In the genomic region with DNA sequence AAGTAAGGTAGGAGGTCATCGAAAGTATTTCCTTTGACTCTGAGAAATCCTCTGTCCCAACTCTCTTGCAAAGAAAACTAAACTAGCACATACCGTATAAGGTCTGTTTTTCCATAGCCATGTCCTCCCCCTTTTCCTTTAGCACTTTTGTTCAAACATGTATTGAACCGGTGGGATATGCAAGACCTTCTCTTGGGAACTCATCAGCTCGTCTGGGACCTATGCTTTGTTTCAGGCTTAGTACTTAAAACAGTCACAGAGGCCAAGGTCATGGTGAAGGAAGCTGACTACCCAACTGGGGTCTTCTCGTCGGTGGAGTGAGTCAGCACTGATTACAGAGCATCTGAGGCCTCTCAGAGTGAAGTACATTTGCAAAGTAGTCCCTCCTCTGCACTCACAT, we compare ENCODE assay signal across 17 cellular contexts.
DNase-seq lines count a peak whose midpoint lies in the region; ATAC-seq and TF ChIP-seq lines count a peak whose summit lies in the region.
"Had no signal": no experiment of that assay in that cellular context is flagged by ENCODE, and none has a peak within 500 bp of the region (broad histone marks: within the 10 kb centered on the region; RNA-seq: fewer than 3 reads in every experiment).

No MANE protein-coding gene starts in this region.

- no peak overlapping the region for H3K4me2 ChIP-seq in IMR-90 (ENCODE audit: low read depth, low read length)
- H3K4me2 ChIP-seq in mesenchymal stem cell (ENCODE audit: low read length, poor library complexity, severe bottlenecking): no peak overlapping the region

- TF ChIP-seq POLR2A in IMR-90 (IDR thresholded peaks at IDR 0.05; ENCODE audit: low read depth, low read length): no peak

- H3K36me3 ChIP-seq in IMR-90 (ENCODE audit: control insufficient read depth, insufficient read depth, low read length): no peaks in the 10 kb centered on the region
- H3K36me3 ChIP-seq in mesenchymal stem cell (ENCODE audit: control insufficient read depth in 1 of 2, insufficient read depth in 2 of 2, low read depth in 1 of 2, low read length in 2 of 2): no peaks in the 10 kb centered on the region
- H3K36me3 ChIP-seq: HAP-1, SJSA1 had no signal

- H2BK5ac ChIP-seq in IMR-90 (ENCODE audit: low read depth, low read length, poor library complexity, severe bottlenecking) (no peak overlapping the region), mesenchymal stem cell (ENCODE audit: low read depth, low read length, poor library complexity, severe bottlenecking) (no peak overlapping the region)

- no peak overlapping the region for H3K27ac Mint-ChIP-seq in activated CD4-positive, alpha-beta T cell treated with anti-CD3 and anti-CD28 coated beads for 36 hours
- H3K27ac Mint-ChIP-seq in activated CD4-positive, alpha-beta T cell treated with anti-CD3 and anti-CD28 coated beads, Interleukin-2, amount 10 ng/mL, durations not matched to agents 24 days and 14 days: no peak overlapping the region
- H3K27ac Mint-ChIP-seq: CD4-positive, CD25-positive, alpha-beta regulatory T cell had no signal

- H3K56ac ChIP-seq in IMR-90 (ENCODE audit: extremely low read depth, insufficient read depth, low read length): no peak overlapping the region

- H3K9me3 ChIP-seq in IMR-90 (ENCODE audit: control insufficient read depth, insufficient read depth, low read length) (no peaks in the 10 kb centered on the region), mesenchymal stem cell (ENCODE audit: control insufficient read depth, low read length) (no peaks in the 10 kb centered on the region)
- H3K9me3 ChIP-seq: HAP-1, SJSA1 had no signal

- H2BK12ac ChIP-seq in mesenchymal stem cell (ENCODE audit: low read length in 2 of 2): no peak overlapping the region

- no peaks in the 10 kb centered on the region; the same call in 1 of the 2 replicates for H3K27me3 ChIP-seq in IMR-90 (ENCODE audit: control insufficient read depth, insufficient read depth, low read length)
- H3K27me3 ChIP-seq in mesenchymal stem cell (ENCODE audit: control insufficient read depth in 1 of 2, insufficient read depth in 1 of 2, low read length in 2 of 2): peaks cover 0 to 32% of the 10 kb centered on the region in 2 experiments
- H3K27me3 ChIP-seq: SJSA1 had no signal

- H3K23ac ChIP-seq in IMR-90 (ENCODE audit: low read depth, low read length) (0 out of 2 replicates have a peak overlapping the region, but pooled peaks have one; percentile 16), mesenchymal stem cell (ENCODE audit: low read length in 2 of 2) (no peak overlapping the region)

- no TSS peak for BruUV-seq in IMR-90 (replicated peaks; lab: Mats Ljungman, UMichigan)

- dilution Hi-C loops in IMR-90 (cut with HindIII; ENCODE audit: low sequenced_read_pairs, unreplicated experiment): no loop called here

- H2AFZ ChIP-seq in IMR-90 (replicated peaks; ENCODE audit: low read length, poor library complexity) (peak overlapping the region; percentile 47), mesenchymal stem cell (ENCODE audit: low read depth, low read length) (no peak overlapping the region)

- H4K5ac ChIP-seq in IMR-90 (ENCODE audit: low read depth, low read length): no peak overlapping the region

- peaks cover 2% of the 10 kb centered on the region for H3K27me3 Mint-ChIP-seq in activated CD4-positive, alpha-beta T cell treated with anti-CD3 and anti-CD28 coated beads for 36 hours
- H3K27me3 Mint-ChIP-seq in activated CD4-positive, alpha-beta T cell treated with anti-CD3 and anti-CD28 coated beads, Interleukin-2, amount 10 ng/mL, durations not matched to agents 24 days and 14 days: no peaks in the 10 kb centered on the region

- intact Hi-C loops in IMR-90 (cut with micrococcal nuclease): no loop called here
- intact Hi-C loops in activated CD4-positive, alpha-beta T cell treated with anti-CD3 and anti-CD28 coated beads for 36 hours (cut with DNase I, micrococcal nuclease): no loop called here
- intact Hi-C loops in activated CD4-positive, alpha-beta T cell treated with anti-CD3 and anti-CD28 coated beads, Interleukin-2, amount 10 ng/mL, durations not matched to agents 24 days and 14 days (cut with micrococcal nuclease): no loop called here

- H3K79me1 ChIP-seq in IMR-90 (ENCODE audit: low read depth in 1 of 2, low read length in 2 of 2) (no peaks in the 10 kb centered on the region), mesenchymal stem cell (replicated peaks; ENCODE audit: low read length, poor library complexity, severe bottlenecking) (no peaks in the 10 kb centered on the region)

- POLR2A ChIA-PET in IMR-90 (lab: Charles Lee; ENCODE audit: unreplicated experiment): no interaction called here
- POLR2A ChIA-PET in activated CD4-positive, alpha-beta T cell treated with anti-CD3 and anti-CD28 coated beads for 36 hours (lab: Charles Lee): no interaction called here

- H2AK9ac ChIP-seq in IMR-90 (replicated peaks; ENCODE audit: low read depth, low read length, poor library complexity): no peak overlapping the region

- H2AK5ac ChIP-seq in IMR-90 (ENCODE audit: low read depth, low read length): no peak overlapping the region
- H2AK5ac ChIP-seq in mesenchymal stem cell (ENCODE audit: low read length, severe bottlenecking): no peak overlapping the region

- ATAC-seq in IMR-90 (ENCODE audit: low read depth): no peak
- ATAC-seq in activated CD4-positive, alpha-beta T cell treated with anti-CD3 and anti-CD28 coated beads for 36 hours: no peak
- ATAC-seq: Right ventricle myocardium inferior had no signal

- H3K4me1 ChIP-seq in IMR-90 (ENCODE audit: control insufficient read depth, insufficient read depth, low read length) (peaks cover 13% of the 10 kb centered on the region), mesenchymal stem cell (ENCODE audit: control insufficient read depth, insufficient read depth, low read depth, low read length) (peaks cover 8% of the 10 kb centered on the region)
- H3K4me1 ChIP-seq: HAP-1 had no signal

- CTCF ChIA-PET in IMR-90 (lab: Yijun Ruan, JAX): interaction anchor here (0.9 kb wide), 1 partner anchor 299 kb away, joined by 3 read pairs; no protein-coding TSS in a partner anchor
- CTCF ChIA-PET in activated CD4-positive, alpha-beta T cell treated with anti-CD3 and anti-CD28 coated beads for 36 hours (lab: Charles Lee): interaction anchor here (0.6 kb wide), 1 partner anchor 28 kb away, joined by 4 read pairs; no protein-coding TSS in a partner anchor

- no peak for TF ChIP-seq RAD21 in IMR-90 (IDR thresholded peaks at IDR 0.05; ENCODE audit: low read length)

- no peak overlapping the region; the same call in 1 of the 2 replicates for H2BK120ac ChIP-seq in IMR-90 (ENCODE audit: low read depth, low read length)
- H2BK120ac ChIP-seq in mesenchymal stem cell (ENCODE audit: low read depth, low read length): no peak overlapping the region

- DNase-seq in IMR-90 (peak; percentile 55), choroid plexus epithelial cell (ENCODE audit: low read depth) (peak; percentile 62), mesenchymal stem cell (peak; percentile 20), amygdala (lab: John Stamatoyannopoulos, UW) (no peak)
- no peak for DNase-seq in stimulated activated naive CD4-positive, alpha-beta T cell (lab: John Stamatoyannopoulos, UW)
- no peak for DNase-seq in activated CD4-positive, alpha-beta T cell treated with anti-CD3 and anti-CD28 coated beads for 36 hours
- DNase-seq in activated CD4-positive, alpha-beta T cell treated with anti-CD3 and anti-CD28 coated beads, Interleukin-2, amount 10 ng/mL, durations not matched to agents 24 days and 14 days: no peak
- DNase-seq: CD4-positive, CD25-positive, alpha-beta regulatory T cell; Kasumi-1; NCI-H1417; NCI-H187; NCI-H446; NCI-H526; OCI-M1 had no signal

- peaks cover 8% of the 10 kb centered on the region for H3K4me1 Mint-ChIP-seq in activated CD4-positive, alpha-beta T cell treated with anti-CD3 and anti-CD28 coated beads for 36 hours
- H3K4me1 Mint-ChIP-seq in activated CD4-positive, alpha-beta T cell treated with anti-CD3 and anti-CD28 coated beads, Interleukin-2, amount 10 ng/mL, durations not matched to agents 24 days and 14 days: peaks cover 4% of the 10 kb centered on the region

- H3K9ac ChIP-seq in IMR-90 (ENCODE audit: low read depth, low read length): no peak overlapping the region
- H3K9ac ChIP-seq in mesenchymal stem cell (ENCODE audit: low read length): no peak overlapping the region

- no peak overlapping the region for H4K91ac ChIP-seq in IMR-90 (ENCODE audit: insufficient read depth, low read depth, low read length)
- no peak overlapping the region for H4K91ac ChIP-seq in mesenchymal stem cell (ENCODE audit: low read length)

- no peaks in the 10 kb centered on the region for H3K36me3 Mint-ChIP-seq in activated CD4-positive, alpha-beta T cell treated with anti-CD3 and anti-CD28 coated beads for 36 hours (ENCODE audit: low read depth)
- H3K36me3 Mint-ChIP-seq in activated CD4-positive, alpha-beta T cell treated with anti-CD3 and anti-CD28 coated beads, Interleukin-2, amount 10 ng/mL, durations not matched to agents 24 days and 14 days (ENCODE audit: low read depth): no peaks in the 10 kb centered on the region
- H3K36me3 Mint-ChIP-seq: CD4-positive, CD25-positive, alpha-beta regulatory T cell had no signal

- WGBS in IMR-90 (ENCODE audit: extremely low coverage in 2 of 2, insufficient read length in 1 of 2), 2 experiments: 74% methylated on average over 3 of the region's 6 CpGs; no CpG with 5 or more reads in 1 of the 2 experiments
- WGBS in mesenchymal stem cell: 51% methylated on average over 6 of the region's 6 CpGs

- H3K9me3 Mint-ChIP-seq in activated CD4-positive, alpha-beta T cell treated with anti-CD3 and anti-CD28 coated beads for 36 hours (ENCODE audit: low read depth): no peaks in the 10 kb centered on the region
- no peaks in the 10 kb centered on the region for H3K9me3 Mint-ChIP-seq in activated CD4-positive, alpha-beta T cell treated with anti-CD3 and anti-CD28 coated beads, Interleukin-2, amount 10 ng/mL, durations not matched to agents 24 days and 14 days
- H3K9me3 Mint-ChIP-seq: CD4-positive, CD25-positive, alpha-beta regulatory T cell had no signal

- in situ Hi-C loops in IMR-90 (cut with MboI; ENCODE audit: low sequenced_read_pairs): no loop called here

- H3K18ac ChIP-seq in IMR-90 (ENCODE audit: low read depth, low read length) (no peak overlapping the region; the same call in 1 of the 2 replicates), mesenchymal stem cell (ENCODE audit: low read depth in 1 of 2, low read length in 2 of 2) (no peak overlapping the region)

- H3K9me1 ChIP-seq in IMR-90 (ENCODE audit: insufficient read depth, low read length): 0 out of 2 replicates have a peak, but pooled peaks cover 5% of the 10 kb centered on the region

- H2BK15ac ChIP-seq in IMR-90 (ENCODE audit: low read depth, low read length) (no peak overlapping the region), mesenchymal stem cell (ENCODE audit: low read depth, poor library complexity, severe bottlenecking) (no peak overlapping the region)

- no peaks in the 10 kb centered on the region for H4K20me1 ChIP-seq in IMR-90 (ENCODE audit: insufficient read depth, low read length)

- H2BK20ac ChIP-seq in IMR-90 (ENCODE audit: low read depth, low read length): no peak overlapping the region; the same call in 1 of the 2 replicates

- no peak overlapping the region for H3K4me3 ChIP-seq in IMR-90 (ENCODE audit: insufficient read depth, low read depth, low read length)
- H3K4me3 ChIP-seq in choroid plexus epithelial cell (ENCODE audit: low read depth, low read length): no peak overlapping the region
- no peak overlapping the region for H3K4me3 ChIP-seq in mesenchymal stem cell (ENCODE audit: insufficient read depth in 1 of 2, low read depth in 1 of 2, low read length in 2 of 2)
- H3K4me3 ChIP-seq: HAP-1, SJSA1 had no signal

- no peak overlapping the region for H3K4me3 Mint-ChIP-seq in activated CD4-positive, alpha-beta T cell treated with anti-CD3 and anti-CD28 coated beads for 36 hours
- no peak overlapping the region for H3K4me3 Mint-ChIP-seq in activated CD4-positive, alpha-beta T cell treated with anti-CD3 and anti-CD28 coated beads, Interleukin-2, amount 10 ng/mL, durations not matched to agents 24 days and 14 days
- H3K4me3 Mint-ChIP-seq: CD4-positive, CD25-positive, alpha-beta regulatory T cell had no signal

- no peak overlapping the region for H3K4ac ChIP-seq in IMR-90 (ENCODE audit: low read depth, low read length)
- no peak overlapping the region for H3K4ac ChIP-seq in mesenchymal stem cell (ENCODE audit: low read depth in 1 of 2, low read length in 2 of 2)

- H3K27ac ChIP-seq in IMR-90 (ENCODE audit: insufficient read depth, low read length) (no peak overlapping the region), mesenchymal stem cell (ENCODE audit: low read length, poor library complexity, severe bottlenecking) (no peak overlapping the region)
- H3K27ac ChIP-seq: SJSA1 had no signal

- H4K8ac ChIP-seq in IMR-90 (ENCODE audit: low read depth in 2 of 2, low read length in 2 of 2): no peak overlapping the region
- H4K8ac ChIP-seq in mesenchymal stem cell (ENCODE audit: low read length): no peak overlapping the region

- TF ChIP-seq CTCF in IMR-90 (conservative IDR thresholded peaks at IDR 0.05; ENCODE audit: low read depth, low read length): no peak
- TF ChIP-seq CTCF in choroid plexus epithelial cell (conservative IDR thresholded peaks at IDR 0.05; ENCODE audit: low read depth, low read length): no peak

- no peak overlapping the region for H3K14ac ChIP-seq in IMR-90 (replicated peaks; ENCODE audit: low read depth, low read length)
- H3K14ac ChIP-seq in mesenchymal stem cell (ENCODE audit: low read length in 2 of 2): no peak overlapping the region

Comparison
In these comparisons a context has a peak if more than half of its experiments do, and no peak if none do; other contexts are left out.
1. DNase-seq: peak in IMR-90 (single experiment), choroid plexus epithelial cell (single experiment) and mesenchymal stem cell (single experiment); none in stimulated activated naive CD4-positive, alpha-beta T cell (0 of 6), amygdala (0 of 56), activated CD4-positive, alpha-beta T cell treated with anti-CD3 and anti-CD28 coated beads for 36 hours (single experiment) and activated CD4-positive, alpha-beta T cell treated with anti-CD3 and anti-CD28 coated beads, Interleukin-2, amount 10 ng/mL, durations not matched to agents 24 days and 14 days (single experiment).